In the genomic region with DNA sequence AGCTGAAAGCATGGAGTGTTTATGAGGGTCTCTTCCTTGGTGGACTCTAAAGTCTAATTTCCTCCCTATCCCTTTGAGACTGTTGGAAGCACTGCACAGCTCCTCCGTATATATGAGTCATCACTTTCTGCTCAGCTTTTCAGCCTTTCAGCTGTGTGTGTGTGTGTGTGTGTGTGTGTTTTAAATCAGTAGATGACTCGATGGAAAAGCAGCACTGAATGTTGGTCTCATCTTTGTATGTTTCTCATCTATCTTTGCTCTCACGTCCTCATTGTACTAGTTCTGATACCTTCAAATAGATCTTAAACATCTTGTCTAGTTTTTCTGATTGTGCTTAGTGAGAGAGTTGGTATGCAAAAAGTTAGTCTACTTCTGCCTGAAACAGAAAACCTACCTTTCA, we compare ENCODE assay signal across 11 cellular contexts.
A peak's percentile ranks its signal among the peaks of the same experiment; 100 is the strongest.
DNase-seq lines count a peak whose midpoint lies in the region; ATAC-seq, FAIRE-seq and TF ChIP-seq lines count a peak whose summit lies in the region.
"Had no signal": no experiment of that assay in that cellular context is flagged by ENCODE, and none has a peak within 500 bp of the region (broad histone marks: within the 10 kb centered on the region; RNA-seq: fewer than 3 reads in every experiment).

No MANE protein-coding gene starts in this region.

- DNase-seq in AG10803 (ENCODE audit: low read depth) (peak; percentile 87), H54 (ENCODE audit: insufficient read length, low spot score) (peak; percentile 5), amniotic epithelial cell (ENCODE audit: low read depth) (peak; percentile 80), kidney glomerular epithelial cell (lab: John Stamatoyannopoulos, UW) (peak; percentile 50), NCI-H446 treated with DMSO at 0.1 percent for 48 hours (lab: John Stamatoyannopoulos, UW) (no peak), DMS79 (lab: John Stamatoyannopoulos, UW) (no peak)
- DNase-seq in activated CD8-positive, alpha-beta memory T cell treated with anti-CD3 and anti-CD28 coated beads, Interleukin-2, amount 10 ng/mL, durations not matched to agents 7 days and 5 days, result no peak
- DNase-seq: dorsolateral prefrontal cortex; NCI-H2029 treated with DMSO at 0.1 percent for 48 hours; stimulated activated naive CD8-positive, alpha-beta T cell treated with anti-CD3 and anti-CD28 coated beads, Interleukin-15, amount 100 ng/mL, for 72 hours had no signal

- no peak overlapping the region for H3K4me3 ChIP-seq in AG10803 (ENCODE audit: low read length)
- H3K4me3 ChIP-seq: dorsolateral prefrontal cortex had no signal

- H3K4me1 Mint-ChIP-seq in activated CD8-positive, alpha-beta memory T cell treated with anti-CD3 and anti-CD28 coated beads, Interleukin-2, amount 10 ng/mL, durations not matched to agents 7 days and 5 days, result peaks cover 6% of the 10 kb centered on the region
- H3K4me1 Mint-ChIP-seq: stimulated activated naive CD8-positive, alpha-beta T cell treated with anti-CD3 and anti-CD28 coated beads, Interleukin-15, amount 100 ng/mL, for 72 hours had no signal

- H3K4me3 Mint-ChIP-seq in activated CD8-positive, alpha-beta memory T cell treated with anti-CD3 and anti-CD28 coated beads, Interleukin-2, amount 10 ng/mL, durations not matched to agents 7 days and 5 days, result no peak overlapping the region
- H3K4me3 Mint-ChIP-seq: stimulated activated naive CD8-positive, alpha-beta T cell treated with anti-CD3 and anti-CD28 coated beads, Interleukin-15, amount 100 ng/mL, for 72 hours had no signal

- H3K9me3 Mint-ChIP-seq in activated CD8-positive, alpha-beta memory T cell treated with anti-CD3 and anti-CD28 coated beads, Interleukin-2, amount 10 ng/mL, durations not matched to agents 7 days and 5 days (ENCODE audit: low read depth), result no peaks in the 10 kb centered on the region
- H3K9me3 Mint-ChIP-seq: stimulated activated naive CD8-positive, alpha-beta T cell treated with anti-CD3 and anti-CD28 coated beads, Interleukin-15, amount 100 ng/mL, for 72 hours had no signal

- CTCF ChIA-PET in activated CD8-positive, alpha-beta memory T cell treated with anti-CD3 and anti-CD28 coated beads, Interleukin-2, amount 10 ng/mL, durations not matched to agents 7 days and 5 days (lab: Charles Lee), result no interaction called here

- ATAC-seq in HG03460 (IDR thresholded peaks at IDR 0.05; ENCODE audit: unreplicated experiment), result no peak
- no peak for ATAC-seq in activated CD8-positive, alpha-beta memory T cell treated with anti-CD3 and anti-CD28 coated beads, Interleukin-2, amount 10 ng/mL, durations not matched to agents 7 days and 5 days
- ATAC-seq: stimulated activated naive CD8-positive, alpha-beta T cell treated with anti-CD3 and anti-CD28 coated beads, Interleukin-15, amount 100 ng/mL, for 72 hours had no signal

- no peak for FAIRE-seq in H54 (lab: Jason Lieb, UNC)

- TF ChIP-seq CTCF in AG10803 (conservative IDR thresholded peaks at IDR 0.05; ENCODE audit: low read length), result no peak

- peaks cover 8% of the 10 kb centered on the region for H3K27me3 Mint-ChIP-seq in activated CD8-positive, alpha-beta memory T cell treated with anti-CD3 and anti-CD28 coated beads, Interleukin-2, amount 10 ng/mL, durations not matched to agents 7 days and 5 days
- H3K27me3 Mint-ChIP-seq: stimulated activated naive CD8-positive, alpha-beta T cell treated with anti-CD3 and anti-CD28 coated beads, Interleukin-15, amount 100 ng/mL, for 72 hours had no signal

- no peak overlapping the region for H3K27ac Mint-ChIP-seq in activated CD8-positive, alpha-beta memory T cell treated with anti-CD3 and anti-CD28 coated beads, Interleukin-2, amount 10 ng/mL, durations not matched to agents 7 days and 5 days

- H3K36me3 Mint-ChIP-seq in activated CD8-positive, alpha-beta memory T cell treated with anti-CD3 and anti-CD28 coated beads, Interleukin-2, amount 10 ng/mL, durations not matched to agents 7 days and 5 days, result peaks cover 1% of the 10 kb centered on the region

- TF ChIP-seq POLR2A in H54 (IDR thresholded peaks at IDR 0.05; ENCODE audit: low read depth, low read length), result no peak

Comparison
In these comparisons a context has a peak if more than half of its experiments do, and no peak if none do; other contexts are left out.
1. DNase-seq: peak in AG10803 (single experiment), H54 (single experiment), amniotic epithelial cell (single experiment) and kidney glomerular epithelial cell (single experiment); none in activated CD8-positive, alpha-beta memory T cell treated with anti-CD3 and anti-CD28 coated beads, Interleukin-2, amount 10 ng/mL, durations not matched to agents 7 days and 5 days (single experiment), NCI-H446 treated with DMSO at 0.1 percent for 48 hours (single experiment) and DMS79 (single experiment).